Comparison of ENCODE assay signal across 1 cellular context in the genomic region with DNA sequence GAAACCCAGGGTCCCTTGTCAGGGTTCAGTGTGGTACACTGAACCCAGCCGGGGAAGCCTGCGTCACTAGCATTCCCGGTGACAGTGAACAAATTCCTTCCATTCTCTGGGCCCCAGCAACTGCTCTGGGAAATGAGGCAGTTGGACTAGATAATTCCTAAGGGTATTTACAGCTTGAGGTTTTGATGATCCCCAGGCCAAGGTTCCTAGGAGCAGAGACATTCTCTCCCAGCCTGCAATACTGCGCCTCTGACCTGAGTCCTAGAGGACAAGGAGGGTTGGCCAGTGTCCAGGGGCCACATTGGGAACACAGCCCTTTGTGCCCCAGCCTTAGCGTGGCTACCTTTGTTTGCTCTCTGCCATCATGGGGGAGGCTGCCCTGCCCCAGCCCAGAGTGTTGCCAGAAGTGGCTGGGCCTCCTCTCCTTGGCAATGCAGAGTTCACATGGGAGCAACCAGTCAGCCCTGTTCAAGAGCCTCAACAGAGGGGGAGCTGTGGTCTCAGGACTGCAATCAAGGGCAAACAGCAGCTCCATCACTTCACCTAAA.
TF ChIP-seq lines count a peak whose summit lies in the region.

No MANE protein-coding gene starts in this region.

TF ChIP-seq in GM12878, 131 proteins besides CTCF, POLR2A, EP300 and RAD21 (continued from another document):
- TF ChIP-seq, protein P1, sequence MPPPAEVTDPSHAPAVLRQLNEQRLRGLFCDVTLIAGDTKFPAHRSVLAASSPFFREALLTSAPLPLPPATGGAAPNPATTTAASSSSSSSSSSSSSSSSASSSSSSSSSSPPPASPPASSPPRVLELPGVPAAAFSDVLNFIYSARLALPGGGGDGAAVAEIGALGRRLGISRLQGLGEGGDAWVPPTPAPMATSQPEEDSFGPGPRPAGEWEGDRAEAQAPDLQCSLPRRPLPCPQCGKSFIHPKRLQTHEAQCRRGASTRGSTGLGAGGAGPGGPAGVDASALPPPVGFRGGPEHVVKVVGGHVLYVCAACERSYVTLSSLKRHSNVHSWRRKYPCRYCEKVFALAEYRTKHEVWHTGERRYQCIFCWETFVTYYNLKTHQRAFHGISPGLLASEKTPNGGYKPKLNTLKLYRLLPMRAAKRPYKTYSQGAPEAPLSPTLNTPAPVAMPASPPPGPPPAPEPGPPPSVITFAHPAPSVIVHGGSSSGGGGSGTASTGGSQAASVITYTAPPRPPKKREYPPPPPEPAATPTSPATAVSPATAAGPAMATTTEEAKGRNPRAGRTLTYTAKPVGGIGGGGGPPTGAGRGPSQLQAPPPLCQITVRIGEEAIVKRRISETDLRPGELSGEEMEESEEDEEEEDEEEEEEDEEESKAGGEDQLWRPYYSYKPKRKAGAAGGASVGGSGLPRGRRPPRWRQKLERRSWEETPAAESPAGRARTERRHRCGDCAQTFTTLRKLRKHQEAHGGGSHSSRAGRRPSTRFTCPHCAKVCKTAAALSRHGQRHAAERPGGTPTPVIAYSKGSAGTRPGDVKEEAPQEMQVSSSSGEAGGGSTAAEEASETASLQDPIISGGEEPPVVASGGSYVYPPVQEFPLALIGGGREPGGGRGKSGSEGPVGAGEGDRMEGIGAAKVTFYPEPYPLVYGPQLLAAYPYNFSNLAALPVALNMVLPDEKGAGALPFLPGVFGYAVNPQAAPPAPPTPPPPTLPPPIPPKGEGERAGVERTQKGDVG (CRISPR knock-in tag; IDR thresholded peaks at IDR 0.05), result no peak
- TF ChIP-seq KAT2A (conservative IDR thresholded peaks at IDR 0.05; ENCODE audit: control insufficient read depth, low read depth, low read length), result no peak
- TF ChIP-seq YBX1 (IDR thresholded peaks at IDR 0.05), result no peak
- TF ChIP-seq, protein P2, sequence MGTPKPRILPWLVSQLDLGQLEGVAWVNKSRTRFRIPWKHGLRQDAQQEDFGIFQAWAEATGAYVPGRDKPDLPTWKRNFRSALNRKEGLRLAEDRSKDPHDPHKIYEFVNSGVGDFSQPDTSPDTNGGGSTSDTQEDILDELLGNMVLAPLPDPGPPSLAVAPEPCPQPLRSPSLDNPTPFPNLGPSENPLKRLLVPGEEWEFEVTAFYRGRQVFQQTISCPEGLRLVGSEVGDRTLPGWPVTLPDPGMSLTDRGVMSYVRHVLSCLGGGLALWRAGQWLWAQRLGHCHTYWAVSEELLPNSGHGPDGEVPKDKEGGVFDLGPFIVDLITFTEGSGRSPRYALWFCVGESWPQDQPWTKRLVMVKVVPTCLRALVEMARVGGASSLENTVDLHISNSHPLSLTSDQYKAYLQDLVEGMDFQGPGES (IDR thresholded peaks at IDR 0.05), result no peak
- TF ChIP-seq BCL11A (IDR thresholded peaks at IDR 0.05; ENCODE audit: low read depth, low read length), result no peak
- TF ChIP-seq, protein P3, sequence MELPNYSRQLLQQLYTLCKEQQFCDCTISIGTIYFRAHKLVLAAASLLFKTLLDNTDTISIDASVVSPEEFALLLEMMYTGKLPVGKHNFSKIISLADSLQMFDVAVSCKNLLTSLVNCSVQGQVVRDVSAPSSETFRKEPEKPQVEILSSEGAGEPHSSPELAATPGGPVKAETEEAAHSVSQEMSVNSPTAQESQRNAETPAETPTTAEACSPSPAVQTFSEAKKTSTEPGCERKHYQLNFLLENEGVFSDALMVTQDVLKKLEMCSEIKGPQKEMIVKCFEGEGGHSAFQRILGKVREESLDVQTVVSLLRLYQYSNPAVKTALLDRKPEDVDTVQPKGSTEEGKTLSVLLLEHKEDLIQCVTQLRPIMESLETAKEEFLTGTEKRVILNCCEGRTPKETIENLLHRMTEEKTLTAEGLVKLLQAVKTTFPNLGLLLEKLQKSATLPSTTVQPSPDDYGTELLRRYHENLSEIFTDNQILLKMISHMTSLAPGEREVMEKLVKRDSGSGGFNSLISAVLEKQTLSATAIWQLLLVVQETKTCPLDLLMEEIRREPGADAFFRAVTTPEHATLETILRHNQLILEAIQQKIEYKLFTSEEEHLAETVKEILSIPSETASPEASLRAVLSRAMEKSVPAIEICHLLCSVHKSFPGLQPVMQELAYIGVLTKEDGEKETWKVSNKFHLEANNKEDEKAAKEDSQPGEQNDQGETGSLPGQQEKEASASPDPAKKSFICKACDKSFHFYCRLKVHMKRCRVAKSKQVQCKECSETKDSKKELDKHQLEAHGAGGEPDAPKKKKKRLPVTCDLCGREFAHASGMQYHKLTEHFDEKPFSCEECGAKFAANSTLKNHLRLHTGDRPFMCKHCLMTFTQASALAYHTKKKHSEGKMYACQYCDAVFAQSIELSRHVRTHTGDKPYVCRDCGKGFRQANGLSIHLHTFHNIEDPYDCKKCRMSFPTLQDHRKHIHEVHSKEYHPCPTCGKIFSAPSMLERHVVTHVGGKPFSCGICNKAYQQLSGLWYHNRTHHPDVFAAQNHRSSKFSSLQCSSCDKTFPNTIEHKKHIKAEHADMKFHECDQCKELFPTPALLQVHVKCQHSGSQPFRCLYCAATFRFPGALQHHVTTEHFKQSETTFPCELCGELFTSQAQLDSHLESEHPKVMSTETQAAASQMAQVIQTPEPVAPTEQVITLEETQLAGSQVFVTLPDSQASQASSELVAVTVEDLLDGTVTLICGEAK (IDR thresholded peaks at IDR 0.05; ENCODE audit: borderline replicate concordance), result no peak
- TF ChIP-seq, protein P4, sequence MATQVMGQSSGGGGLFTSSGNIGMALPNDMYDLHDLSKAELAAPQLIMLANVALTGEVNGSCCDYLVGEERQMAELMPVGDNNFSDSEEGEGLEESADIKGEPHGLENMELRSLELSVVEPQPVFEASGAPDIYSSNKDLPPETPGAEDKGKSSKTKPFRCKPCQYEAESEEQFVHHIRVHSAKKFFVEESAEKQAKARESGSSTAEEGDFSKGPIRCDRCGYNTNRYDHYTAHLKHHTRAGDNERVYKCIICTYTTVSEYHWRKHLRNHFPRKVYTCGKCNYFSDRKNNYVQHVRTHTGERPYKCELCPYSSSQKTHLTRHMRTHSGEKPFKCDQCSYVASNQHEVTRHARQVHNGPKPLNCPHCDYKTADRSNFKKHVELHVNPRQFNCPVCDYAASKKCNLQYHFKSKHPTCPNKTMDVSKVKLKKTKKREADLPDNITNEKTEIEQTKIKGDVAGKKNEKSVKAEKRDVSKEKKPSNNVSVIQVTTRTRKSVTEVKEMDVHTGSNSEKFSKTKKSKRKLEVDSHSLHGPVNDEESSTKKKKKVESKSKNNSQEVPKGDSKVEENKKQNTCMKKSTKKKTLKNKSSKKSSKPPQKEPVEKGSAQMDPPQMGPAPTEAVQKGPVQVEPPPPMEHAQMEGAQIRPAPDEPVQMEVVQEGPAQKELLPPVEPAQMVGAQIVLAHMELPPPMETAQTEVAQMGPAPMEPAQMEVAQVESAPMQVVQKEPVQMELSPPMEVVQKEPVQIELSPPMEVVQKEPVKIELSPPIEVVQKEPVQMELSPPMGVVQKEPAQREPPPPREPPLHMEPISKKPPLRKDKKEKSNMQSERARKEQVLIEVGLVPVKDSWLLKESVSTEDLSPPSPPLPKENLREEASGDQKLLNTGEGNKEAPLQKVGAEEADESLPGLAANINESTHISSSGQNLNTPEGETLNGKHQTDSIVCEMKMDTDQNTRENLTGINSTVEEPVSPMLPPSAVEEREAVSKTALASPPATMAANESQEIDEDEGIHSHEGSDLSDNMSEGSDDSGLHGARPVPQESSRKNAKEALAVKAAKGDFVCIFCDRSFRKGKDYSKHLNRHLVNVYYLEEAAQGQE (IDR thresholded peaks at IDR 0.05; ENCODE audit: low read depth, low read length), result no peak
